Comparison of ENCODE assay signal across 15 cellular contexts in the genomic region with DNA sequence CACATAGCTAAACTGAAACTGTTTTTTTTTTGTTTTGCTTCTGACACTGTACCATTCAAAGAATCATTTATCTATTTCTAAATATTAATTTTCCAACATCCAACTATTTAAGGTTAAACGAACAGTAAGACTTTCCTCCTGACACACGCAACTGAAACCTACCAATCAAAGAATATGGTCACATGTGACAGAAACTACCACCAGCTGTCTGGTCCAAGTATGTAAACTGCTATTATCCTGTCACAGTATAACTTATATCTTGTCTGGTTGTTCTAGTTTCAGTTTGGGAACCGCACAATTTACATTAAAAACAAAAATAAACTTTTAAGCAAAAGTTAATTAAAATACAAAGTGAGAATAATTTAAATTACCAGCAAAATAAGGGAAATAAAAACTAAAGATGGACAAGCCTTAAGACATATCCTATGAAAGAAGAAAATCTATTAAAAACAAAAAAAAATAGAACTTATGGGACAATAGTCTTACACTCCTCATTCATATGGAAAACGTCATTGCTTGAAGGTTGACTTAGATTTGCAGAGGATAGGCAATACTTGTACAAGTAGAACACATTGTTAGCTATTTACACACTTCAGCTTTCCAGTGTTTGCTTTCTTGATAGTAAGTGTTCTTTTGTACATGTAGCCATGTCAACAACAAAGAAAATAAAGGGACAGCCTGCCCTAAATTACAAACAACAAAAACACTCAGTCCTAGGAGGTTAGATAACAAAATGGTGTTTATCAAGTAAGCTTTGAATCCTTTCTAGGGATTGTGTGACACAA. TPM values are rescaled to one million over a fixed set of nuclear protein-coding genes. Genes with fewer than 3 reads are reported as not detected.
A peak's percentile ranks its signal among the peaks of the same experiment; 100 is the strongest.
DNase-seq lines count a peak whose midpoint lies in the region; ATAC-seq and FAIRE-seq lines count a peak whose summit lies in the region.
"Had no signal": no experiment of that assay in that cellular context is flagged by ENCODE, and none has a peak within 500 bp of the region (broad histone marks: within the 10 kb centered on the region; RNA-seq: fewer than 3 reads in every experiment).

No MANE protein-coding gene starts in this region.

- ATAC-seq in GM18508 (IDR thresholded peaks at IDR 0.05; ENCODE audit: insufficient read depth, unreplicated experiment) (peak; percentile 54), HG02642 (IDR thresholded peaks at IDR 0.05; ENCODE audit: poor library complexity, unreplicated experiment) (peak; percentile 64), left ventricle myocardium superior (no peak), HG03280 (IDR thresholded peaks at IDR 0.05; ENCODE audit: unreplicated experiment) (no peak)
- ATAC-seq: activated naive CD4-positive, alpha-beta T cell treated with anti-CD3 and anti-CD28 coated beads, Interleukin-2, amount 50 U/mL, for 72 hours; heart right ventricle; sciatic nerve had no signal

- DNase-seq in NCI-H2081 treated with DMSO at 0.1 percent for 48 hours (lab: John Stamatoyannopoulos, UW) (peak; percentile 11), middle frontal gyrus (ENCODE audit: extremely low spot score, low spot score) (no peak), left ventricle myocardium superior (no peak), NCI-H187 treated with DMSO at 0.1 percent for 48 hours (lab: John Stamatoyannopoulos, UW) (no peak)
- DNase-seq: BE2C, caudate nucleus, heart right ventricle, left ventricle myocardium inferior had no signal

- intact Hi-C loops in left ventricle myocardium superior (cut with micrococcal nuclease): no loop called here

- peak; percentile 41 for FAIRE-seq in islet of Langerhans (lab: Jason Lieb, UNC)

RNA-seq across cellular contexts. Expression of gene CHRM5, which starts 26.8 kb away (rescaled TPM):
- not detected for total RNA-seq in left ventricle myocardium superior
- total RNA-seq: activated naive CD4-positive, alpha-beta T cell treated with anti-CD3 and anti-CD28 coated beads, Interleukin-2, amount 50 U/mL, for 72 hours; heart right ventricle; HT1080; left ventricle myocardium inferior had no signal

Comparison
In these comparisons a context has a peak if more than half of its experiments do, and no peak if none do; other contexts are left out.
1. ATAC-seq: peak in GM18508 (single experiment) and HG02642 (single experiment); none in left ventricle myocardium superior (single experiment) and HG03280 (single experiment).